In genomic region chr3:39104961-39105686, GRCh38 we compare ENCODE assay signal across 13 cellular contexts. TPM values are rescaled to one million over a fixed set of nuclear protein-coding genes. Genes with fewer than 3 reads are reported as not detected.
DNase-seq lines count a peak whose midpoint lies in the region; TF ChIP-seq lines count a peak whose summit lies in the region.
"Had no signal": no experiment of that assay in that cellular context is flagged by ENCODE, and none has a peak within 500 bp of the region (broad histone marks: within the 10 kb centered on the region; RNA-seq: fewer than 3 reads in every experiment).

No MANE protein-coding gene starts in this region.

- no peaks in the 10 kb centered on the region for H3K9me3 ChIP-seq in WERI-Rb-1 (ENCODE audit: severe bottlenecking)
- H3K9me3 ChIP-seq in spleen, result no peaks in the 10 kb centered on the region
- H3K9me3 ChIP-seq: esophagus muscularis mucosa, lower lobe of right lung had no signal

- intact Hi-C loops in spleen (cut with DNase I; ENCODE audit: low total_unique reads), result loop anchor here (10.0 kb wide), 1 partner anchor 190 kb away; no protein-coding TSS in a partner anchor

- peaks cover 5% of the 10 kb centered on the region; the same call in 1 of the 2 replicates for H3K36me3 ChIP-seq in WERI-Rb-1
- peaks cover 0 to 32% (median 6%) of the 10 kb centered on the region in 6 donors for H3K36me3 ChIP-seq in spleen

- H3K4me3 ChIP-seq in WERI-Rb-1 (ENCODE audit: low read depth, low read length) (no peak overlapping the region), spleen (peak overlapping the region in 1 of 8 donors; percentile 79)

- TF ChIP-seq POLR2A in spleen (IDR thresholded peaks at IDR 0.05), result no peak

- POLR2A ChIA-PET in RWPE1 (lab: Yijun Ruan, JAX; ENCODE audit: low non-redundant PET), result no interaction called here

- TF ChIP-seq CTCF in RWPE1 (conservative IDR thresholded peaks at IDR 0.05; ENCODE audit: low read depth), result no peak
- TF ChIP-seq CTCF in WERI-Rb-1 (IDR thresholded peaks at IDR 0.05; ENCODE audit: low read depth, low read length), result no peak
- no peak for TF ChIP-seq CTCF in spleen (IDR thresholded peaks at IDR 0.05 in 8 of 11, conservative IDR thresholded peaks at IDR 0.05 in 3 of 11)

- peak overlapping the region; percentile 43 for H3K27ac ChIP-seq in RWPE1
- peak overlapping the region; percentile 34 for H3K27ac ChIP-seq in temporal lobe (ENCODE audit: low read depth, low read length)
- H3K27ac ChIP-seq in WERI-Rb-1, result no peak overlapping the region
- peak overlapping the region in 3 of 8 donors; percentile 47 to 94 (median 93) for H3K27ac ChIP-seq in spleen
- H3K27ac ChIP-seq: lower lobe of right lung had no signal

- H3K4me1 Mint-ChIP-seq in activated naive CD4-positive, alpha-beta T cell treated with anti-CD3 and anti-CD28 coated beads, Interleukin-2, amount 10 ng/mL, durations not matched to agents 7 days and 5 days, result peaks cover 54% of the 10 kb centered on the region

- H3K36me3 Mint-ChIP-seq in activated naive CD4-positive, alpha-beta T cell treated with anti-CD3 and anti-CD28 coated beads, Interleukin-2, amount 10 ng/mL, durations not matched to agents 7 days and 5 days, result peaks cover 7% of the 10 kb centered on the region

- H3K27ac Mint-ChIP-seq in activated naive CD4-positive, alpha-beta T cell treated with anti-CD3 and anti-CD28 coated beads, Interleukin-2, amount 10 ng/mL, durations not matched to agents 7 days and 5 days, result no peak overlapping the region

- CTCF ChIA-PET in activated naive CD4-positive, alpha-beta T cell treated with anti-CD3 and anti-CD28 coated beads, Interleukin-2, amount 10 ng/mL, durations not matched to agents 7 days and 5 days (lab: Charles Lee), result interaction anchor here (1.0 to 7.3 kb wide), 4 partner anchors 24 to 183 kb away, joined by 3 to 73 read pairs (median 5); no protein-coding TSS in a partner anchor
- CTCF ChIA-PET in RWPE1 (lab: Yijun Ruan, JAX), result no interaction called here

- peak; percentile 34 for DNase-seq in activated naive CD4-positive, alpha-beta T cell treated with anti-CD3 and anti-CD28 coated beads, Interleukin-2, amount 50 U/mL, for 16 hours
- DNase-seq in activated naive CD4-positive, alpha-beta T cell treated with anti-CD3 and anti-CD28 coated beads, Interleukin-2, amount 10 ng/mL, durations not matched to agents 7 days and 5 days, result no peak
- DNase-seq in RWPE1 (ENCODE audit: low spot score), result no peak
- peak; percentile 9 for DNase-seq in lung microvascular endothelial cell (ENCODE audit: low read depth in 2 of 2)
- no peak for DNase-seq in WERI-Rb-1
- no peak for DNase-seq in spleen
- DNase-seq in NCI-H2227 treated with DMSO at 0.1 percent for 48 hours (lab: John Stamatoyannopoulos, UW), result no peak
- DNase-seq: lower lobe of right lung, T1000 had no signal

- no peak overlapping the region for H3K4me3 Mint-ChIP-seq in activated naive CD4-positive, alpha-beta T cell treated with anti-CD3 and anti-CD28 coated beads, Interleukin-2, amount 10 ng/mL, durations not matched to agents 7 days and 5 days

- WGBS in spleen, 5 donors, result 78 to 86% (median 80%) methylated on average over 6 to 7 of the region's 7 CpGs

- H3K9me3 Mint-ChIP-seq in activated naive CD4-positive, alpha-beta T cell treated with anti-CD3 and anti-CD28 coated beads, Interleukin-2, amount 10 ng/mL, durations not matched to agents 7 days and 5 days, result no peaks in the 10 kb centered on the region

- H3K27me3 ChIP-seq in WERI-Rb-1 (ENCODE audit: insufficient read depth, low read depth, severe bottlenecking) (no peaks in the 10 kb centered on the region), spleen (replicated peaks in 1 of 7) (no peaks in the 10 kb centered on the region)
- H3K27me3 ChIP-seq: esophagus muscularis mucosa had no signal

- peaks cover 15 to 87% (median 62%) of the 10 kb centered on the region in 6 donors for H3K4me1 ChIP-seq in spleen

- peaks cover 29% of the 10 kb centered on the region for H3K27me3 Mint-ChIP-seq in activated naive CD4-positive, alpha-beta T cell treated with anti-CD3 and anti-CD28 coated beads, Interleukin-2, amount 10 ng/mL, durations not matched to agents 7 days and 5 days

RNA-seq across cellular contexts. Expression of gene GORASP1, which starts 2.3 kb away (rescaled TPM):
- 22.4 and 31.3 TPM in 2 replicates for total RNA-seq in lung microvascular endothelial cell
- 18.2 TPM for total RNA-seq in temporal lobe
- 10 to 100 TPM; 47.3 to 74.5 (median 65.5) TPM for total RNA-seq in spleen
- polyA plus RNA-seq in spleen, result 10 to 100 TPM; 20.6 to 35.5 (median 26.3) TPM

RNA-seq across cellular contexts. Expression of gene TTC21A, which starts 2.4 kb away (rescaled TPM):
- 1.3 and 1.6 TPM in 2 replicates for total RNA-seq in lung microvascular endothelial cell
- total RNA-seq in temporal lobe, result 2.0 TPM
- 10 to 100 TPM; 11.6 to 17.5 (median 13.2) TPM for total RNA-seq in spleen
- polyA plus RNA-seq in spleen, result 10 to 100 TPM; 15.2 to 34.3 (median 18.6) TPM

RNA-seq across cellular contexts. Expression of gene CSRNP1, which starts 48.3 kb away (rescaled TPM):
- total RNA-seq in lung microvascular endothelial cell (7.6 and 10.5 TPM in 2 replicates), temporal lobe (3.7 TPM), spleen (10 to 100 TPM; 18.2 to 57.0 (median 34.6) TPM)
- 10 to 100 TPM in 2 of 3 donors, 1 to 10 TPM in 1; 7.1 to 15.1 (median 10.2) TPM for polyA plus RNA-seq in spleen

RNA-seq across cellular contexts. Expression of gene WDR48, which starts 53.3 kb away (rescaled TPM):
- 25.5 and 29.2 TPM in 2 replicates for total RNA-seq in lung microvascular endothelial cell
- total RNA-seq in temporal lobe, result 88.0 TPM
- total RNA-seq in spleen, result 10 to 100 TPM; 32.7 to 45.0 (median 36.9) TPM
- 10 to 100 TPM; 11.1 to 13.4 (median 12.7) TPM for polyA plus RNA-seq in spleen

RNA-seq across cellular contexts. Expression of gene SCN11A, which starts 53.4 kb away (rescaled TPM):
- total RNA-seq in lung microvascular endothelial cell (under 0.01 TPM in 2 replicates), temporal lobe (0.25 TPM), spleen (1 to 10 TPM in 6 of 7 donors, under 1 TPM in 1; 0.65 to 6.0 (median 3.4) TPM)
- 1 to 10 TPM in 2 of 3 donors, under 1 TPM in 1; 0.26 to 2.6 (median 1.5) TPM for polyA plus RNA-seq in spleen
- total RNA-seq: H4, NCI-H460 had no signal

Comparison
In these comparisons a context has a peak if more than half of its experiments do, and no peak if none do; other contexts are left out.
1. DNase-seq: peak in activated naive CD4-positive, alpha-beta T cell treated with anti-CD3 and anti-CD28 coated beads, Interleukin-2, amount 50 U/mL, for 16 hours (single experiment) and lung microvascular endothelial cell (2 of 2); none in activated naive CD4-positive, alpha-beta T cell treated with anti-CD3 and anti-CD28 coated beads, Interleukin-2, amount 10 ng/mL, durations not matched to agents 7 days and 5 days (single experiment), RWPE1 (single experiment), WERI-Rb-1 (single experiment), spleen (single experiment) and NCI-H2227 treated with DMSO at 0.1 percent for 48 hours (single experiment).